In genomic region chr10:104315486-104315921, GRCh38 we compare ENCODE assay signal across 22 cellular contexts. TPM values are rescaled to one million over a fixed set of nuclear protein-coding genes. Genes with fewer than 3 reads are reported as not detected.
"Had no signal": no experiment of that assay in that cellular context is flagged by ENCODE, and none has a peak within 500 bp of the region (broad histone marks: within the 10 kb centered on the region; RNA-seq: fewer than 3 reads in every experiment).

No MANE protein-coding gene starts in this region.

- H3K4me3 ChIP-seq: breast epithelium had no signal

- H3K27ac Mint-ChIP-seq: activated CD8-positive, alpha-beta memory T cell treated with anti-CD3 and anti-CD28 coated beads, Interleukin-2, amount 10 ng/mL, durations not matched to agents 7 days and 5 days; activated naive CD4-positive, alpha-beta T cell treated with anti-CD3 and anti-CD28 coated beads, Interleukin-2, amount 10 ng/mL, durations not matched to agents 7 days and 5 days; activated naive CD8-positive, alpha-beta T cell treated with anti-CD3 and anti-CD28 coated beads for 36 hours; activated T-cell treated with anti-CD3 and anti-CD28 coated beads, Interleukin-2, amount 50 U/mL, for 24 hours; T-helper 17 cell; WTC11 had no signal

- H3K4me1 ChIP-seq: breast epithelium had no signal

- H3K9me3 Mint-ChIP-seq: activated naive CD4-positive, alpha-beta T cell treated with anti-CD3 and anti-CD28 coated beads, Interleukin-2, amount 10 ng/mL, durations not matched to agents 7 days and 5 days; activated naive CD8-positive, alpha-beta T cell treated with anti-CD3 and anti-CD28 coated beads for 36 hours; activated T-cell treated with anti-CD3 and anti-CD28 coated beads, Interleukin-2, amount 50 U/mL, for 24 hours; WTC11 had no signal

- H3K9me3 ChIP-seq: breast epithelium had no signal

- DNase-seq: activated CD4-positive, alpha-beta T cell treated with anti-CD3 and anti-CD28 coated beads for 48 hours; activated CD4-positive, alpha-beta T cell treated with anti-CD3 and anti-CD28 coated beads, Interleukin-2, amount 50 U/mL, for 48 hours; activated CD4-positive, CD25-positive, alpha-beta regulatory T cell treated with anti-CD3 and anti-CD28 coated beads, Interleukin-2, amount 50 U/mL, for 72 hours; activated CD8-positive, alpha-beta memory T cell treated with anti-CD3 and anti-CD28 coated beads, Interleukin-2, amount 10 ng/mL, durations not matched to agents 7 days and 5 days; activated effector memory CD4-positive, alpha-beta T cell treated with anti-CD3 and anti-CD28 coated beads, Interleukin-2, amount 50 U/mL, for 16 hours; activated naive CD4-positive, alpha-beta T cell treated with anti-CD3 and anti-CD28 coated beads, Interleukin-2, amount 10 ng/mL, durations not matched to agents 7 days and 5 days; activated naive CD8-positive, alpha-beta T cell treated with anti-CD3 and anti-CD28 coated beads for 36 hours; activated T-cell treated with anti-CD3 and anti-CD28 coated beads, Interleukin-2, amount 50 U/mL, for 24 hours; aorta; Kasumi-1; KBM-7; NCI-H1048; NCI-H146; NCI-H187 treated with DMSO at 0.1 percent for 48 hours; NCI-H2081 treated with DMSO at 0.1 percent for 48 hours; NCI-H446; PC-3; SHP77 treated with DMSO at 0.1 percent for 48 hours; T-helper 17 cell; T-helper 9 cell had no signal

- H3K4me3 Mint-ChIP-seq: activated CD8-positive, alpha-beta memory T cell treated with anti-CD3 and anti-CD28 coated beads, Interleukin-2, amount 10 ng/mL, durations not matched to agents 7 days and 5 days; activated naive CD4-positive, alpha-beta T cell treated with anti-CD3 and anti-CD28 coated beads, Interleukin-2, amount 10 ng/mL, durations not matched to agents 7 days and 5 days; activated naive CD8-positive, alpha-beta T cell treated with anti-CD3 and anti-CD28 coated beads for 36 hours; activated T-cell treated with anti-CD3 and anti-CD28 coated beads, Interleukin-2, amount 50 U/mL, for 24 hours; T-helper 17 cell; WTC11 had no signal

- ATAC-seq: activated CD8-positive, alpha-beta memory T cell treated with anti-CD3 and anti-CD28 coated beads, Interleukin-2, amount 10 ng/mL, durations not matched to agents 7 days and 5 days; PC-3; T-helper 17 cell had no signal

- H3K27me3 Mint-ChIP-seq: activated CD8-positive, alpha-beta memory T cell treated with anti-CD3 and anti-CD28 coated beads, Interleukin-2, amount 10 ng/mL, durations not matched to agents 7 days and 5 days; activated naive CD4-positive, alpha-beta T cell treated with anti-CD3 and anti-CD28 coated beads, Interleukin-2, amount 10 ng/mL, durations not matched to agents 7 days and 5 days; activated naive CD8-positive, alpha-beta T cell treated with anti-CD3 and anti-CD28 coated beads for 36 hours; activated T-cell treated with anti-CD3 and anti-CD28 coated beads, Interleukin-2, amount 50 U/mL, for 24 hours; T-helper 17 cell had no signal

- H3K27me3 ChIP-seq: breast epithelium had no signal

RNA-seq across cellular contexts. Expression of gene CFAP58, which starts 38.1 kb away (rescaled TPM):
- total RNA-seq: T-helper 17 cell had no signal
